Comparison of ENCODE assay signal across 12 cellular contexts in genomic region chr1:15168479-15168878, GRCh38. TPM values are rescaled to one million over a fixed set of nuclear protein-coding genes. Genes with fewer than 3 reads are reported as not detected.
DNase-seq lines count a peak whose midpoint lies in the region; ATAC-seq, FAIRE-seq and TF ChIP-seq lines count a peak whose summit lies in the region.
"Had no signal": no experiment of that assay in that cellular context is flagged by ENCODE, and none has a peak within 500 bp of the region (broad histone marks: within the 10 kb centered on the region; RNA-seq: fewer than 3 reads in every experiment).

No MANE protein-coding gene starts in this region.

- H3K27me3 Mint-ChIP-seq in activated CD8-positive, alpha-beta memory T cell treated with anti-CD3 and anti-CD28 coated beads, Interleukin-2, amount 10 ng/mL, durations not matched to agents 7 days and 5 days = peaks cover 31% of the 10 kb centered on the region

- peak; percentile 94 for DNase-seq in EL
- peak; percentile 68 for DNase-seq in PC-3
- DNase-seq in epithelial cell of esophagus (ENCODE audit: low read depth) = peak; percentile 97
- DNase-seq in pancreas = peak in 1 of 6 donors; percentile 54
- no peak for DNase-seq in BE2C
- DNase-seq in activated naive CD4-positive, alpha-beta T cell treated with anti-CD3 and anti-CD28 coated beads, Interleukin-2, amount 50 U/mL, for 16 hours = no peak
- DNase-seq in activated CD8-positive, alpha-beta memory T cell treated with anti-CD3 and anti-CD28 coated beads, Interleukin-2, amount 10 ng/mL, durations not matched to agents 7 days and 5 days = no peak
- DNase-seq: gastrocnemius medialis, NCI-H1930, T-cell had no signal

- no peaks in the 10 kb centered on the region for H4K20me1 ChIP-seq in PC-3 (ENCODE audit: low read length)

- H3K9me3 ChIP-seq in PC-3 (ENCODE audit: low read length) (no peaks in the 10 kb centered on the region), pancreas (no peaks in the 10 kb centered on the region), BE2C (no peaks in the 10 kb centered on the region)
- H3K9me3 ChIP-seq: gastrocnemius medialis had no signal

- no peaks in the 10 kb centered on the region for H3K27me3 ChIP-seq in PC-3 (ENCODE audit: low read length)
- no peaks in the 10 kb centered on the region for H3K27me3 ChIP-seq in pancreas
- no peaks in the 10 kb centered on the region for H3K27me3 ChIP-seq in BE2C
- H3K27me3 ChIP-seq: gastrocnemius medialis had no signal

- peak overlapping the region; percentile 65 for H3K27ac ChIP-seq in PC-3 (ENCODE audit: low read length)
- H3K27ac ChIP-seq in pancreas = peak overlapping the region; percentile 0 to 73 (median 44)
- H3K27ac ChIP-seq: gastrocnemius medialis had no signal

- H3F3A ChIP-seq in PC-3 (ENCODE audit: low read length, unreplicated experiment) = no peaks in the 10 kb centered on the region

- WGBS in pancreas, 2 donors = 16 to 26% methylated on average over 5 of the region's 5 CpGs

- no peak overlapping the region for H3K27ac Mint-ChIP-seq in activated CD8-positive, alpha-beta memory T cell treated with anti-CD3 and anti-CD28 coated beads, Interleukin-2, amount 10 ng/mL, durations not matched to agents 7 days and 5 days
- H3K27ac Mint-ChIP-seq: T-cell had no signal

- H3K9ac ChIP-seq in PC-3 (ENCODE audit: low read length) = peak overlapping the region; percentile 9; the same call in 1 of the 2 replicates

- H3K79me2 ChIP-seq in PC-3 (ENCODE audit: low read length) = peaks cover 77% of the 10 kb centered on the region

- no peak overlapping the region for H3K4me3 Mint-ChIP-seq in activated CD8-positive, alpha-beta memory T cell treated with anti-CD3 and anti-CD28 coated beads, Interleukin-2, amount 10 ng/mL, durations not matched to agents 7 days and 5 days
- H3K4me3 Mint-ChIP-seq: neural crest cell, T-cell had no signal

- TF ChIP-seq CTCF in PC-3 (conservative IDR thresholded peaks at IDR 0.05; ENCODE audit: low read depth, low read length) (0 out of 2 replicates have a peak, but pooled peaks have one; percentile 16), epithelial cell of esophagus (IDR thresholded peaks at IDR 0.05; ENCODE audit: insufficient read depth, low read depth, low read length, missing control alignments) (no peak), pancreas (IDR thresholded peaks at IDR 0.05) (no peak), BE2C (IDR thresholded peaks at IDR 0.05; ENCODE audit: low read depth, low read length) (no peak)

- POLR2A ChIA-PET in PC-3 (lab: Charles Lee; ENCODE audit: unreplicated experiment) = interaction anchor here (0.5 to 0.7 kb wide), 3 partner anchors 9 to 32 kb away, joined by 3 to 7 read pairs (median 4); no protein-coding TSS in a partner anchor

- H3K36me3 Mint-ChIP-seq in activated CD8-positive, alpha-beta memory T cell treated with anti-CD3 and anti-CD28 coated beads, Interleukin-2, amount 10 ng/mL, durations not matched to agents 7 days and 5 days = no peaks in the 10 kb centered on the region
- H3K36me3 Mint-ChIP-seq: T-cell had no signal

- H3K4me3 ChIP-seq in PC-3 (ENCODE audit: low read length) (no peak overlapping the region), epithelial cell of esophagus (ENCODE audit: low read length) (no peak overlapping the region), pancreas (no peak overlapping the region), BE2C (ENCODE audit: low read depth, low read length) (no peak overlapping the region)
- H3K4me3 ChIP-seq: gastrocnemius medialis had no signal

- no peaks in the 10 kb centered on the region for H3K4me1 Mint-ChIP-seq in activated CD8-positive, alpha-beta memory T cell treated with anti-CD3 and anti-CD28 coated beads, Interleukin-2, amount 10 ng/mL, durations not matched to agents 7 days and 5 days

- H3K9me2 ChIP-seq in PC-3 (replicated peaks; ENCODE audit: low read length) = no peaks in the 10 kb centered on the region

- H3K4me2 ChIP-seq in PC-3 (ENCODE audit: low read length) = peak overlapping the region; percentile 38

- no TSS peak for BruUV-seq in PC-3 (replicated peaks; lab: Mats Ljungman, UMichigan)

- FAIRE-seq in pancreas (lab: Jason Lieb, UNC) = no peak

- ATAC-seq in PC-3 = peak; percentile 96
- peak; percentile 54 to 78 (median 70) for ATAC-seq in pancreas
- no peak for ATAC-seq in HG02678 (IDR thresholded peaks at IDR 0.05; ENCODE audit: unreplicated experiment)
- no peak for ATAC-seq in activated CD8-positive, alpha-beta memory T cell treated with anti-CD3 and anti-CD28 coated beads, Interleukin-2, amount 10 ng/mL, durations not matched to agents 7 days and 5 days
- ATAC-seq: gastrocnemius medialis, T-cell had no signal

- H3K9me3 Mint-ChIP-seq in activated CD8-positive, alpha-beta memory T cell treated with anti-CD3 and anti-CD28 coated beads, Interleukin-2, amount 10 ng/mL, durations not matched to agents 7 days and 5 days (ENCODE audit: low read depth) = no peaks in the 10 kb centered on the region
- H3K9me3 Mint-ChIP-seq: neural crest cell, T-cell had no signal

- CTCF ChIA-PET in PC-3 (lab: Charles Lee) = interaction anchor here (0.6 to 1.2 kb wide), 4 partner anchors 11 to 32 kb away, joined by 3 to 8 read pairs (median 3); partner anchors contain the start of gene TMEM51
- CTCF ChIA-PET in activated CD8-positive, alpha-beta memory T cell treated with anti-CD3 and anti-CD28 coated beads, Interleukin-2, amount 10 ng/mL, durations not matched to agents 7 days and 5 days (lab: Charles Lee) = no interaction called here

- intact Hi-C loops in PC-3 (cut with micrococcal nuclease) (no loop called here), pancreas (cut with DNase I) (loop anchor here in 1 of 3 donors (10.0 kb wide), 1 partner anchor 46 kb away; no protein-coding TSS in a partner anchor)

- no peak overlapping the region for H2AFZ ChIP-seq in PC-3 (ENCODE audit: low read length)

- H3K4me1 ChIP-seq in PC-3 (ENCODE audit: insufficient read depth, low read length) = peaks cover 17% of the 10 kb centered on the region
- peaks cover 45 to 76% (median 53%) of the 10 kb centered on the region in 3 donors for H3K4me1 ChIP-seq in pancreas
- no peaks in the 10 kb centered on the region; the same call in 1 of the 2 replicates for H3K4me1 ChIP-seq in BE2C
- H3K4me1 ChIP-seq: gastrocnemius medialis had no signal

- H3K36me3 ChIP-seq in PC-3 (ENCODE audit: low read depth, low read length) (no peaks in the 10 kb centered on the region), pancreas (no peaks in the 10 kb centered on the region), BE2C (no peaks in the 10 kb centered on the region)
- H3K36me3 ChIP-seq: gastrocnemius medialis had no signal

RNA-seq across cellular contexts. Expression of gene TMEM51, which starts 14.9 kb away (rescaled TPM):
- total RNA-seq in PC-3 (2014; rRNA removed) = 12.6 and 20.8 TPM in 2 replicates
- 10 to 100 TPM; 18.4 to 42.1 (median 25.6) TPM for total RNA-seq in pancreas
- 10 to 100 TPM; 18.2 to 28.2 TPM for polyA plus RNA-seq in pancreas
- polyA plus RNA-seq in BE2C (2012; ENCODE audit: insufficient read depth, insufficient read length, low read depth) = 47.7 TPM
- total RNA-seq in activated CD8-positive, alpha-beta memory T cell treated with anti-CD3 and anti-CD28 coated beads, Interleukin-2, amount 10 ng/mL, durations not matched to agents 7 days and 5 days = not detected

Comparison
In these comparisons a context has a peak if more than half of its experiments do, and no peak if none do; other contexts are left out.
1. DNase-seq: peak in EL (single experiment), PC-3 (single experiment) and epithelial cell of esophagus (single experiment); none in BE2C (single experiment), activated naive CD4-positive, alpha-beta T cell treated with anti-CD3 and anti-CD28 coated beads, Interleukin-2, amount 50 U/mL, for 16 hours (single experiment) and activated CD8-positive, alpha-beta memory T cell treated with anti-CD3 and anti-CD28 coated beads, Interleukin-2, amount 10 ng/mL, durations not matched to agents 7 days and 5 days (single experiment).
2. ATAC-seq: peak in PC-3 (single experiment) and pancreas (4 of 4); none in HG02678 (single experiment) and activated CD8-positive, alpha-beta memory T cell treated with anti-CD3 and anti-CD28 coated beads, Interleukin-2, amount 10 ng/mL, durations not matched to agents 7 days and 5 days (single experiment).
3. RNA of gene TMEM51, which starts 14.9 kb away (total RNA-seq): 18.4 to 42.1 TPM in pancreas and 12.6 to 20.8 TPM in PC-3; not detected in activated CD8-positive, alpha-beta memory T cell treated with anti-CD3 and anti-CD28 coated beads, Interleukin-2, amount 10 ng/mL, durations not matched to agents 7 days and 5 days; every median in the first group is over 10 times any median in the second.